Comparison of ENCODE assay signal across 22 cellular contexts in genomic region chr3:77456881-77457280, GRCh38.
"Had no signal": no experiment of that assay in that cellular context is flagged by ENCODE, and none has a peak within 500 bp of the region (broad histone marks: within the 10 kb centered on the region; RNA-seq: fewer than 3 reads in every experiment).

No MANE protein-coding gene starts in this region.

- H3K36me3 Mint-ChIP-seq: activated naive CD4-positive, alpha-beta T cell treated with anti-CD3 and anti-CD28 coated beads, Interleukin-2, amount 50 U/mL, for 72 hours; naive thymus-derived CD8-positive, alpha-beta T cell had no signal

- H3K4me3 Mint-ChIP-seq: activated CD4-positive, alpha-beta T cell treated with anti-CD3 and anti-CD28 coated beads, Interleukin-2, amount 10 ng/mL, durations not matched to agents 24 days and 14 days; activated CD8-positive, alpha-beta T cell treated with anti-CD3 and anti-CD28 coated beads, Interleukin-2, amount 10 ng/mL, durations not matched to agents 7 days and 5 days; naive thymus-derived CD8-positive, alpha-beta T cell had no signal

- H3K27ac Mint-ChIP-seq: activated CD4-positive, alpha-beta T cell treated with anti-CD3 and anti-CD28 coated beads, Interleukin-2, amount 10 ng/mL, durations not matched to agents 24 days and 14 days; activated CD8-positive, alpha-beta T cell treated with anti-CD3 and anti-CD28 coated beads, Interleukin-2, amount 10 ng/mL, durations not matched to agents 7 days and 5 days; activated naive CD4-positive, alpha-beta T cell treated with anti-CD3 and anti-CD28 coated beads, Interleukin-2, amount 50 U/mL, for 72 hours; naive thymus-derived CD8-positive, alpha-beta T cell; progenitor cell of endocrine pancreas had no signal

- H3K4me1 Mint-ChIP-seq: activated CD4-positive, alpha-beta T cell treated with anti-CD3 and anti-CD28 coated beads, Interleukin-2, amount 10 ng/mL, durations not matched to agents 24 days and 14 days; naive thymus-derived CD8-positive, alpha-beta T cell had no signal

- H3K27me3 Mint-ChIP-seq: activated CD4-positive, alpha-beta T cell treated with anti-CD3 and anti-CD28 coated beads, Interleukin-2, amount 10 ng/mL, durations not matched to agents 24 days and 14 days; naive thymus-derived CD8-positive, alpha-beta T cell; progenitor cell of endocrine pancreas had no signal

- DNase-seq: activated CD4-positive, alpha-beta T cell treated with anti-CD3 and anti-CD28 coated beads, Interleukin-2, amount 10 ng/mL, durations not matched to agents 24 days and 14 days; activated CD4-positive, CD25-positive, alpha-beta regulatory T cell; activated CD8-positive, alpha-beta memory T cell treated with anti-CD3 and anti-CD28 coated beads, Interleukin-2, amount 50 U/mL, for 4 hours; activated CD8-positive, alpha-beta T cell treated with anti-CD3 and anti-CD28 coated beads, Interleukin-2, amount 10 ng/mL, durations not matched to agents 7 days and 5 days; activated gamma-delta T cell; activated T-cell treated with anti-CD3 and anti-CD28 coated beads, Interleukin-2, amount 50 U/mL, for 48 hours; central memory CD4-positive, alpha-beta T cell; cortex of kidney; effector CD8-positive, alpha-beta T cell; esophagus squamous epithelium; kidney glomerular epithelial cell; mesenchymal stem cell; naive thymus-derived CD8-positive, alpha-beta T cell; occipital lobe; right cardiac atrium; stimulated activated CD4-positive, alpha-beta T cell treated with anti-CD3 and anti-CD28 coated beads, Interleukin-15, amount 100 ng/mL, for 24 hours; stimulated activated CD4-positive, alpha-beta T cell treated with anti-CD3 and anti-CD28 coated beads, Interleukin-4, amount 100 ng/mL, for 1 hour; stimulated activated naive CD4-positive, alpha-beta T cell; tibial artery; uterus had no signal
